Comparison of ENCODE assay signal across 24 cellular contexts in genomic region chr5:1640276-1640898, GRCh38.
"Had no signal": no experiment of that assay in that cellular context is flagged by ENCODE, and none has a peak within 500 bp of the region (broad histone marks: within the 10 kb centered on the region; RNA-seq: fewer than 3 reads in every experiment).

No MANE protein-coding gene starts in this region.

- H3K36me3 Mint-ChIP-seq: natural killer cell; stimulated activated effector memory CD8-positive, alpha-beta T cell treated with anti-CD3 and anti-CD28 coated beads, Interleukin-12 subunit alpha, Interleukin-12 subunit beta, amount 100 ng/mL, for 72 hours; T-cell had no signal

- DNase-seq: activated CD4-positive, alpha-beta T cell treated with anti-CD3 and anti-CD28 coated beads, Interleukin-2, amount 50 U/mL, for 1 hour; activated CD4-positive, CD25-positive, alpha-beta regulatory T cell treated with anti-CD3 and anti-CD28 coated beads, Interleukin-2, amount 50 U/mL, for 72 hours; activated CD8-positive, alpha-beta T cell treated with anti-CD3 and anti-CD28 coated beads, Interleukin-2, amount 10 ng/mL, durations not matched to agents 7 days and 5 days; activated naive CD4-positive, alpha-beta T cell treated with anti-CD3 and anti-CD28 coated beads, Interleukin-2, amount 50 U/mL, for 16 hours; anterior cingulate cortex; effector CD4-positive, alpha-beta T cell; erythroblast; foreskin fibroblast; mammary epithelial cell; midbrain; natural killer cell; right cardiac atrium; stimulated activated CD4-positive, alpha-beta T cell treated with anti-CD3 and anti-CD28 coated beads, Interleukin-2, amount 100 ng/mL, for 24 hours; trophoblast cell; WERI-Rb-1 had no signal

- H3K9me3 Mint-ChIP-seq: dendritic cell treated with granulocyte-macrophage colony-stimulating factor and Interleukin-4, amounts not matched to agents 40 ng/mL and 50 ng/mL, for 4 days; natural killer cell; stimulated activated effector memory CD8-positive, alpha-beta T cell treated with anti-CD3 and anti-CD28 coated beads, Interleukin-12 subunit alpha, Interleukin-12 subunit beta, amount 100 ng/mL, for 72 hours; T-cell had no signal

- H3K4me3 ChIP-seq: body of pancreas, cardiac muscle cell, pancreas, skin epidermis, vagina had no signal

- H3K9me3 ChIP-seq: body of pancreas, pancreas, vagina had no signal

- ATAC-seq: activated CD8-positive, alpha-beta T cell treated with anti-CD3 and anti-CD28 coated beads, Interleukin-2, amount 10 ng/mL, durations not matched to agents 7 days and 5 days; body of pancreas; left lobe of liver; natural killer cell; pancreas; right cardiac atrium; stimulated activated effector memory CD8-positive, alpha-beta T cell treated with anti-CD3 and anti-CD28 coated beads, Interleukin-12 subunit alpha, Interleukin-12 subunit beta, amount 100 ng/mL, for 72 hours; T-cell had no signal

- H3K27ac ChIP-seq: body of pancreas, cardiac muscle cell, pancreas, skin epidermis, vagina, WERI-Rb-1 had no signal

- H3K36me3 ChIP-seq: cardiac muscle cell, pancreas, vagina, WERI-Rb-1 had no signal

- H3K27me3 ChIP-seq: vagina had no signal

- H3K4me1 ChIP-seq: pancreas had no signal

- H3K27ac Mint-ChIP-seq: activated CD8-positive, alpha-beta T cell treated with anti-CD3 and anti-CD28 coated beads, Interleukin-2, amount 10 ng/mL, durations not matched to agents 7 days and 5 days; dendritic cell treated with granulocyte-macrophage colony-stimulating factor and Interleukin-4, amounts not matched to agents 40 ng/mL and 50 ng/mL, for 4 days; natural killer cell; stimulated activated effector memory CD8-positive, alpha-beta T cell treated with anti-CD3 and anti-CD28 coated beads, Interleukin-12 subunit alpha, Interleukin-12 subunit beta, amount 100 ng/mL, for 72 hours; T-cell had no signal

- H3K4me3 Mint-ChIP-seq: activated CD8-positive, alpha-beta T cell treated with anti-CD3 and anti-CD28 coated beads, Interleukin-2, amount 10 ng/mL, durations not matched to agents 7 days and 5 days; dendritic cell treated with granulocyte-macrophage colony-stimulating factor and Interleukin-4, amounts not matched to agents 40 ng/mL and 50 ng/mL, for 4 days; natural killer cell; stimulated activated effector memory CD8-positive, alpha-beta T cell treated with anti-CD3 and anti-CD28 coated beads, Interleukin-12 subunit alpha, Interleukin-12 subunit beta, amount 100 ng/mL, for 72 hours; T-cell had no signal
